In the genomic region with DNA sequence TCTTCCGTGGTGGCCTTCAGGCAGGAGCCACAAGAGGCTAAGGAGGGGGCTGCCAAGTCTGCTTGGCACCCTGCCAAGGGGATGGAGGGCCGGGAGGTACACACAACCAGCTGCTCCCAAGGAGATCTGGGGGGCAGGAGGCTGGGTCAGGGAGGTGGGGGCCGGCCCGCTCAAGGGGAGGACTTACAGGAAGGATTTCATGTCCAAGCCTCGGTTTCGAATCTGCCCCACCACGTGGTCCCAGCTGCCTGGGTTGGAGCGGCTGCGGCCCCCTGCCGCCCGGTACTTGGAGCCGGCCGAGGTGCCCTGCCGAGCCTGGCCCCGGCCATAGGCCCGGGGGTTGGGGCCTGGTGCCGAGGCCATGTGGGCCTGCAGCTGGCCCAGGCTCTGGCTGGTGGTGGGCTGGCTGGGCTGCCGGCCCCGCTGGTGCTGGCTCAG, we compare ENCODE assay signal across 16 cellular contexts. TPM values are rescaled to one million over a fixed set of nuclear protein-coding genes. Genes with fewer than 3 reads are reported as not detected.
DNase-seq lines count a peak whose midpoint lies in the region; ATAC-seq lines count a peak whose summit lies in the region.
"Had no signal": no experiment of that assay in that cellular context is flagged by ENCODE, and none has a peak within 500 bp of the region (broad histone marks: within the 10 kb centered on the region; RNA-seq: fewer than 3 reads in every experiment).

No MANE protein-coding gene starts in this region.

- no peak overlapping the region for H2AFZ ChIP-seq in neuronal stem cell (ENCODE audit: low read length)

- peaks cover 8 to 11% of the 10 kb centered on the region in 2 donors for H3K4me1 ChIP-seq in neuronal stem cell (ENCODE audit: control insufficient read depth in 2 of 2, insufficient read depth in 1 of 2, low read depth in 1 of 2, low read length in 2 of 2)

- WGBS in neuronal stem cell (ENCODE audit: extremely low coverage in 2 of 2, insufficient read length in 2 of 2, insufficient replicate concordance in 1 of 2), 2 donors: no CpG with 5 or more reads among the region's 19 CpGs

- no peak overlapping the region for H3K23ac ChIP-seq in neuronal stem cell (ENCODE audit: low read depth, low read length, poor library complexity)

- peak overlapping the region; percentile 39 for H4K91ac ChIP-seq in neuronal stem cell (ENCODE audit: low read depth, low read length, poor library complexity)

- H3K36me3 ChIP-seq in neuronal stem cell (replicated peaks in 1 of 2; ENCODE audit: control insufficient read depth in 2 of 2, insufficient read depth in 2 of 2, low read length in 2 of 2): no peaks in the 10 kb centered on the region
- H3K36me3 ChIP-seq: gastrocnemius medialis had no signal

- DNase-seq in NCI-H2227 (lab: John Stamatoyannopoulos, UW; ENCODE audit: unreplicated experiment) (peak; percentile 14), NCI-H2227 treated with DMSO at 0.1 percent for 48 hours (lab: John Stamatoyannopoulos, UW) (no peak), NCI-H2029 treated with DMSO at 0.1 percent for 48 hours (lab: John Stamatoyannopoulos, UW) (peak; percentile 59), neuronal stem cell (ENCODE audit: low spot score) (no peak), RKO (ENCODE audit: low spot score) (no peak)
- DNase-seq: activated CD4-positive, alpha-beta memory T cell treated with anti-CD3 and anti-CD28 coated beads for 36 hours; activated naive CD8-positive, alpha-beta T cell treated with anti-CD3 and anti-CD28 coated beads, Interleukin-2, amount 50 U/mL, for 24 hours; gastrocnemius medialis; immature natural killer cell; KG1; NCI-H187; stimulated activated CD4-positive, alpha-beta T cell treated with anti-CD3 and anti-CD28 coated beads, Interleukin-4, amount 100 ng/mL, for 24 hours had no signal

- no peak overlapping the region for H3K4me3 ChIP-seq in neuronal stem cell (ENCODE audit: low read length in 2 of 2)
- H3K4me3 ChIP-seq: gastrocnemius medialis, SK-N-MC had no signal

- peak overlapping the region; percentile 94 for H2BK15ac ChIP-seq in neuronal stem cell (ENCODE audit: low read length)

- peak overlapping the region; percentile 87 for H4K8ac ChIP-seq in neuronal stem cell (ENCODE audit: low read depth, low read length)

- H3K4ac ChIP-seq in neuronal stem cell (ENCODE audit: low read length): peak overlapping the region; percentile 58

- peak overlapping the region; percentile 85 for H2BK12ac ChIP-seq in neuronal stem cell (ENCODE audit: low read length)

- no peaks in the 10 kb centered on the region for H3K9me3 ChIP-seq in neuronal stem cell (replicated peaks in 1 of 2; ENCODE audit: control insufficient read depth in 2 of 2, insufficient read depth in 1 of 2, low read depth in 1 of 2, low read length in 2 of 2)
- H3K9me3 ChIP-seq: gastrocnemius medialis had no signal

- H3K14ac ChIP-seq in neuronal stem cell (ENCODE audit: low read length): peak overlapping the region; percentile 87

- no peak for ATAC-seq in GM18519 (IDR thresholded peaks at IDR 0.05; ENCODE audit: low FRiP score, unreplicated experiment)
- ATAC-seq in HG02623 (IDR thresholded peaks at IDR 0.05; ENCODE audit: unreplicated experiment): no peak
- ATAC-seq: activated naive CD8-positive, alpha-beta T cell treated with anti-CD3 and anti-CD28 coated beads, Interleukin-2, amount 50 U/mL, for 24 hours had no signal

- no peak overlapping the region for H3K4me2 ChIP-seq in neuronal stem cell (ENCODE audit: insufficient read depth, low read length, poor library complexity, severe bottlenecking)

- H2AK5ac ChIP-seq in neuronal stem cell (ENCODE audit: low read depth, low read length): peak overlapping the region; percentile 99

- H3K79me1 ChIP-seq in neuronal stem cell (ENCODE audit: low read depth, low read length): no peaks in the 10 kb centered on the region

- peak overlapping the region; percentile 78 for H2BK5ac ChIP-seq in neuronal stem cell (ENCODE audit: low read length)

- H3K27ac ChIP-seq in angular gyrus (ENCODE audit: low read depth, low read length) (peak overlapping the region; percentile 52), neuronal stem cell (replicated peaks; ENCODE audit: low read length) (peak overlapping the region; percentile 42)
- H3K27ac ChIP-seq: gastrocnemius medialis, SK-N-MC had no signal

- H3K9ac ChIP-seq in neuronal stem cell (ENCODE audit: low read depth, low read length, poor library complexity): no peak overlapping the region

- H3K18ac ChIP-seq in neuronal stem cell (ENCODE audit: low read length): peak overlapping the region; percentile 94

- H2BK120ac ChIP-seq in neuronal stem cell (ENCODE audit: low read depth, low read length): peak overlapping the region; percentile 82

- peaks cover 0 to 14% (median 0%) of the 10 kb centered on the region in 3 experiments for H3K27me3 ChIP-seq in neuronal stem cell (ENCODE audit: control insufficient read depth in 3 of 3, insufficient read depth in 3 of 3, low read depth in 1 of 3, low read length in 3 of 3)

RNA-seq across cellular contexts. Expression of gene LRRC10B, which starts 33.5 kb away (rescaled TPM):
- 1.5 TPM for polyA plus RNA-seq in neuronal stem cell (2013, experiment 1 of 2)
- 1.4 TPM for polyA plus RNA-seq in neuronal stem cell (2013, experiment 2 of 2)
- polyA plus RNA-seq: immature natural killer cell had no signal

RNA-seq across cellular contexts. Expression of gene SYT7, which starts 38.8 kb away (rescaled TPM):
- 2.5 TPM for polyA plus RNA-seq in neuronal stem cell (2013, experiment 1 of 2)
- 2.3 TPM for polyA plus RNA-seq in neuronal stem cell (2013, experiment 2 of 2)
- polyA plus RNA-seq: immature natural killer cell had no signal

Comparison
In these comparisons a context has a peak if more than half of its experiments do, and no peak if none do; other contexts are left out.
1. DNase-seq: peak in NCI-H2227 (single experiment) and NCI-H2029 treated with DMSO at 0.1 percent for 48 hours (single experiment); none in NCI-H2227 treated with DMSO at 0.1 percent for 48 hours (single experiment), neuronal stem cell (single experiment) and RKO (single experiment).